In genomic region chr22:34427436-34427835, GRCh38 we compare ENCODE assay signal across 28 cellular contexts.
"Had no signal": no experiment of that assay in that cellular context is flagged by ENCODE, and none has a peak within 500 bp of the region (broad histone marks: within the 10 kb centered on the region; RNA-seq: fewer than 3 reads in every experiment).

No MANE protein-coding gene starts in this region.

- H3K4me1 ChIP-seq: adrenal gland, sigmoid colon, uterus had no signal

- H3K9me3 Mint-ChIP-seq: activated naive CD4-positive, alpha-beta T cell treated with anti-CD3 and anti-CD28 coated beads for 36 hours; activated naive CD8-positive, alpha-beta T cell treated with anti-CD3 and anti-CD28 coated beads for 36 hours; stimulated activated naive CD8-positive, alpha-beta T cell treated with anti-CD3 and anti-CD28 coated beads, Interleukin-15, Interleukin-2, amounts not matched to agents 100 ng/mL and 50 ng/mL, for 24 hours had no signal

- H3K4me3 ChIP-seq: adrenal gland, esophagus squamous epithelium, ovary, sigmoid colon, thoracic aorta, uterus had no signal

- ATAC-seq: left colon; naive thymus-derived CD4-positive, alpha-beta T cell; stimulated activated effector memory CD8-positive, alpha-beta T cell treated with anti-CD3 and anti-CD28 coated beads, Interleukin-12 subunit alpha, Interleukin-12 subunit beta, amount 100 ng/mL, for 72 hours had no signal

- H3K36me3 Mint-ChIP-seq: activated naive CD8-positive, alpha-beta T cell treated with anti-CD3 and anti-CD28 coated beads for 36 hours; brain; stimulated activated effector memory CD8-positive, alpha-beta T cell treated with anti-CD3 and anti-CD28 coated beads, Interleukin-12 subunit alpha, Interleukin-12 subunit beta, amount 100 ng/mL, for 72 hours had no signal

- H3K27ac Mint-ChIP-seq: activated naive CD4-positive, alpha-beta T cell treated with anti-CD3 and anti-CD28 coated beads for 36 hours; activated naive CD8-positive, alpha-beta T cell treated with anti-CD3 and anti-CD28 coated beads for 36 hours; brain; naive thymus-derived CD4-positive, alpha-beta T cell; progenitor cell of endocrine pancreas; stimulated activated effector memory CD8-positive, alpha-beta T cell treated with anti-CD3 and anti-CD28 coated beads, Interleukin-12 subunit alpha, Interleukin-12 subunit beta, amount 100 ng/mL, for 72 hours; stimulated activated naive CD8-positive, alpha-beta T cell treated with anti-CD3 and anti-CD28 coated beads, Interleukin-15, Interleukin-2, amounts not matched to agents 100 ng/mL and 50 ng/mL, for 24 hours; T-helper 2 cell treated with Interferon-gamma antibody and Interleukin-4, amounts not matched to agents 5 μg/mL and 100 μg/mL, for 36 hours had no signal

- H3K4me3 Mint-ChIP-seq: activated naive CD4-positive, alpha-beta T cell treated with anti-CD3 and anti-CD28 coated beads for 36 hours; activated naive CD8-positive, alpha-beta T cell treated with anti-CD3 and anti-CD28 coated beads for 36 hours; brain; naive thymus-derived CD4-positive, alpha-beta T cell; stimulated activated effector memory CD8-positive, alpha-beta T cell treated with anti-CD3 and anti-CD28 coated beads, Interleukin-12 subunit alpha, Interleukin-12 subunit beta, amount 100 ng/mL, for 72 hours; stimulated activated naive CD8-positive, alpha-beta T cell treated with anti-CD3 and anti-CD28 coated beads, Interleukin-15, Interleukin-2, amounts not matched to agents 100 ng/mL and 50 ng/mL, for 24 hours; T-helper 2 cell treated with Interferon-gamma antibody and Interleukin-4, amounts not matched to agents 5 μg/mL and 100 μg/mL, for 36 hours had no signal

- H3K27me3 Mint-ChIP-seq: stimulated activated naive CD8-positive, alpha-beta T cell treated with anti-CD3 and anti-CD28 coated beads, Interleukin-15, Interleukin-2, amounts not matched to agents 100 ng/mL and 50 ng/mL, for 24 hours had no signal

- H3K4me1 Mint-ChIP-seq: activated naive CD8-positive, alpha-beta T cell treated with anti-CD3 and anti-CD28 coated beads for 36 hours; brain; stimulated activated effector memory CD8-positive, alpha-beta T cell treated with anti-CD3 and anti-CD28 coated beads, Interleukin-12 subunit alpha, Interleukin-12 subunit beta, amount 100 ng/mL, for 72 hours had no signal

- H3K27me3 ChIP-seq: adrenal gland, ovary, sigmoid colon, uterus had no signal

- H3K36me3 ChIP-seq: adrenal gland, esophagus squamous epithelium, ovary, sigmoid colon, thoracic aorta, uterus had no signal

- DNase-seq: activated CD4-positive, alpha-beta T cell treated with anti-CD3 and anti-CD28 coated beads for 4 hours; activated CD4-positive, alpha-beta T cell treated with anti-CD3 and anti-CD28 coated beads, Interleukin-2, amount 50 U/mL, for 4 hours; activated effector memory CD4-positive, alpha-beta T cell treated with Interleukin-2 at 50 U/mL for 16 hours; activated naive CD4-positive, alpha-beta T cell treated with anti-CD3 and anti-CD28 coated beads for 36 hours; activated naive CD8-positive, alpha-beta T cell treated with anti-CD3 and anti-CD28 coated beads for 36 hours; activated T-cell treated with anti-CD3 and anti-CD28 coated beads for 4 hours; adrenal gland; aorta; cortex of kidney; esophagus squamous epithelium; glutamatergic neuron; islet precursor cell; left colon; midbrain; naive thymus-derived CD4-positive, alpha-beta T cell; ovary; retina; sigmoid colon; small intestine; stimulated activated CD4-positive, alpha-beta T cell treated with anti-CD3 and anti-CD28 coated beads, Interleukin-4, amount 100 ng/mL, for 24 hours; trophoblast cell; uterus had no signal

- H3K9me3 ChIP-seq: adrenal gland, esophagus squamous epithelium, ovary, sigmoid colon, thoracic aorta, uterus had no signal

- H3K27ac ChIP-seq: adrenal gland, esophagus squamous epithelium, ovary, sigmoid colon, thoracic aorta, uterus had no signal
